Comparison of ENCODE assay signal across 8 cellular contexts in genomic region chr6:53348436-53349208, GRCh38. TPM values are rescaled to one million over a fixed set of nuclear protein-coding genes. Genes with fewer than 3 reads are reported as not detected.
DNase-seq lines count a peak whose midpoint lies in the region; ATAC-seq and TF ChIP-seq lines count a peak whose summit lies in the region.

TSS of gene ELOVL5 (minus strand) at chr6:53348950. CDS start at chr6:53295699, 53,251 bp downstream.

- ATAC-seq in HG03280 (IDR thresholded peaks at IDR 0.05; ENCODE audit: unreplicated experiment): peak; percentile 82
- peak; percentile 80 to 83 for ATAC-seq in activated CD4-positive, CD25-positive, alpha-beta regulatory T cell treated with anti-CD3 and anti-CD28 coated beads, Interleukin-2, amount 50 U/mL, for 24 hours

- TF ChIP-seq CTCF in kidney epithelial cell (IDR thresholded peaks at IDR 0.05; ENCODE audit: insufficient read depth, low read length, poor library complexity, severe bottlenecking): no peak

- no peaks in the 10 kb centered on the region for H3K36me3 ChIP-seq in kidney epithelial cell (ENCODE audit: control insufficient read depth, insufficient read depth, low read length)

- in situ Hi-C loops in GM18951 (cut with MboI; ENCODE audit: low sequenced_read_pairs, unreplicated experiment): no loop called here

- TF ChIP-seq POLR2A in GM18951 (IDR thresholded peaks at IDR 0.05; ENCODE audit: extremely low read depth, insufficient read depth, insufficient read length): peak; percentile 68

- no peaks in the 10 kb centered on the region for H3K27me3 ChIP-seq in kidney epithelial cell (ENCODE audit: control insufficient read depth, insufficient read depth, low read length)

- H3K4me3 ChIP-seq in kidney epithelial cell (ENCODE audit: low read depth, low read length): peak within 1 kb of the TSS; percentile 90

- DNase-seq in AG08395 (ENCODE audit: low spot score) (peak; percentile 95), NCI-H446 (lab: John Stamatoyannopoulos, UW) (peak; percentile 94 to 98), cerebellar cortex (ENCODE audit: low spot score) (peak; percentile 98), kidney epithelial cell (ENCODE audit: low read depth) (peak; percentile 84)
- DNase-seq in stimulated activated CD4-positive, alpha-beta T cell treated with anti-CD3 and anti-CD28 coated beads, Interleukin-15, amount 100 ng/mL, for 48 hours (ENCODE audit: low read depth in 2 of 2): peak; percentile 96

RNA-seq across cellular contexts. Expression of gene ELOVL5, which starts in this region (rescaled TPM):
- total RNA-seq in kidney epithelial cell: 63.6 and 74.6 TPM in 2 replicates

Comparison
In these comparisons a context has a peak if more than half of its experiments do, and no peak if none do; other contexts are left out.
1. Peak in every context shown above with its lines: DNase-seq, ATAC-seq and H3K4me3 ChIP-seq.